ENCODE assay signal across 28 cellular contexts in the genomic region with DNA sequence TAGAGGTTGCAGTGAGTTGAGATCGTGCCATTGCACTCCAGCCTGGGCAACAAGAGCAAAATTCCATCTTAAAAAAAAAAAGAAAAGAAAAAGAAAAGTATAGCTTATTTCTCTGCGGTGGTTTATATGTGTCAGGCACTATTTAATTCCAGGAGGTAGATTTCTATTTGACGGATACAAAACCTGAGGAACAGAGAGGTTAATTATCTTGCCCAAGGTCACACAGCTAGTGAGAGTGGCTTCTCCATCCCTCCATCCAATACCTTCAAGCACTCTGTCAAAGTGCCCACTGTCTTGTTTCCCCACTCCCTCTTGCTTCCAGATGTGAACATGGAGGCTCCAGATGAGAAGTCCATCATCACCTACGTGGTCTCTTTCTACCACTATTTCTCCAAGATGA. TPM values are rescaled to one million over a fixed set of nuclear protein-coding genes. Genes with fewer than 3 reads are reported as not detected.
"Had no signal": no experiment of that assay in that cellular context is flagged by ENCODE, and none has a peak within 500 bp of the region (broad histone marks: within the 10 kb centered on the region; RNA-seq: fewer than 3 reads in every experiment).

No MANE protein-coding gene starts in this region.

- H3K4me3 ChIP-seq: pancreas, prostate gland, right lobe of liver, sigmoid colon, stomach, thoracic aorta, thyroid gland, tibial nerve, upper lobe of left lung, vagina had no signal

- H3K4me1 Mint-ChIP-seq: nephron progenitor cell had no signal

- H3K27me3 ChIP-seq: pancreas, right lobe of liver, sigmoid colon, stomach, thyroid gland, tibial nerve, upper lobe of left lung, vagina had no signal

- H3K27ac ChIP-seq: neutrophil, pancreas, prostate gland, right lobe of liver, sigmoid colon, stomach, thoracic aorta, thyroid gland, tibial nerve, upper lobe of left lung, vagina had no signal

- H3K9me3 Mint-ChIP-seq: naive thymus-derived CD8-positive, alpha-beta T cell; natural killer cell treated with Interleukin-12 subunit alpha and Interleukin-12 subunit beta and Interleukin-15 and Interleukin-18, amount 100 ng/mL, for 72 hours; nephron progenitor cell; stimulated activated effector memory CD8-positive, alpha-beta T cell treated with anti-CD3 and anti-CD28 coated beads, Interleukin-12 subunit alpha, Interleukin-12 subunit beta, amount 100 ng/mL, for 72 hours; stimulated activated naive B cell treated with anti-CD40 and anti-IgM and Interleukin-4, amounts not matched to agents 10 μg/mL and 1 μg/mL and 100 μg/mL, for 72 hours; stimulated activated naive CD8-positive, alpha-beta T cell treated with anti-CD3 and anti-CD28 coated beads, Interleukin-15, Interleukin-2, amounts not matched to agents 100 ng/mL and 50 ng/mL, for 24 hours had no signal

- H3K4me3 Mint-ChIP-seq: naive thymus-derived CD8-positive, alpha-beta T cell; natural killer cell treated with Interleukin-12 subunit alpha and Interleukin-12 subunit beta and Interleukin-15 and Interleukin-18, amount 100 ng/mL, for 72 hours; nephron progenitor cell; neural crest cell; stimulated activated effector memory CD8-positive, alpha-beta T cell treated with anti-CD3 and anti-CD28 coated beads, Interleukin-12 subunit alpha, Interleukin-12 subunit beta, amount 100 ng/mL, for 72 hours; stimulated activated naive B cell treated with anti-CD40 and anti-IgM and Interleukin-4, amounts not matched to agents 10 μg/mL and 1 μg/mL and 100 μg/mL, for 72 hours; stimulated activated naive CD8-positive, alpha-beta T cell treated with anti-CD3 and anti-CD28 coated beads, Interleukin-15, Interleukin-2, amounts not matched to agents 100 ng/mL and 50 ng/mL, for 24 hours had no signal

- H3K9me3 ChIP-seq: neutrophil, pancreas, prostate gland, right lobe of liver, sigmoid colon, stomach, thoracic aorta, thyroid gland, tibial nerve, upper lobe of left lung, vagina had no signal

- H3K4me1 ChIP-seq: pancreas, prostate gland, right lobe of liver, sigmoid colon, stomach, tibial nerve, upper lobe of left lung, vagina had no signal

- FAIRE-seq: pancreas, small intestine, urothelium cell line had no signal

- H3K36me3 ChIP-seq: neutrophil, pancreas, prostate gland, right lobe of liver, sigmoid colon, thoracic aorta, thyroid gland, upper lobe of left lung, vagina had no signal

- ATAC-seq: naive thymus-derived CD8-positive, alpha-beta T cell; natural killer cell treated with Interleukin-12 subunit alpha and Interleukin-12 subunit beta and Interleukin-15 and Interleukin-18, amount 100 ng/mL, for 72 hours; pancreas; right cardiac atrium; right lobe of liver; stimulated activated effector memory CD8-positive, alpha-beta T cell treated with anti-CD3 and anti-CD28 coated beads, Interleukin-12 subunit alpha, Interleukin-12 subunit beta, amount 100 ng/mL, for 72 hours; stimulated activated naive B cell treated with anti-CD40 and anti-IgM and Interleukin-4, amounts not matched to agents 10 μg/mL and 1 μg/mL and 100 μg/mL, for 72 hours had no signal

- H3K36me3 Mint-ChIP-seq: natural killer cell treated with Interleukin-12 subunit alpha and Interleukin-12 subunit beta and Interleukin-15 and Interleukin-18, amount 100 ng/mL, for 72 hours; stimulated activated effector memory CD8-positive, alpha-beta T cell treated with anti-CD3 and anti-CD28 coated beads, Interleukin-12 subunit alpha, Interleukin-12 subunit beta, amount 100 ng/mL, for 72 hours; stimulated activated naive B cell treated with anti-CD40 and anti-IgM and Interleukin-4, amounts not matched to agents 10 μg/mL and 1 μg/mL and 100 μg/mL, for 72 hours had no signal

- DNase-seq: naive thymus-derived CD8-positive, alpha-beta T cell; nephron progenitor cell; nucleus accumbens; pancreas; right cardiac atrium; right lobe of liver; sigmoid colon; small intestine; stimulated activated CD4-positive, alpha-beta T cell treated with anti-CD3 and anti-CD28 coated beads, Interleukin-15, amount 100 ng/mL, for 24 hours; stimulated activated CD4-positive, alpha-beta T cell treated with anti-CD3 and anti-CD28 coated beads, Interleukin-2, amount 100 ng/mL, for 24 hours; stimulated activated CD4-positive, alpha-beta T cell treated with anti-CD3 and anti-CD28 coated beads, Interleukin-2, amount 100 ng/mL, for 48 hours; stimulated activated CD4-positive, alpha-beta T cell treated with anti-CD3 and anti-CD28 coated beads, Interleukin-4, amount 100 ng/mL, for 24 hours; stimulated activated naive B cell treated with anti-CD40 and anti-IgM and Interleukin-4, amounts not matched to agents 10 μg/mL and 1 μg/mL and 100 μg/mL, for 72 hours; stimulated activated naive CD4-positive, alpha-beta T cell treated with Interleukin-2 at 50 U/mL for 16 hours; stomach; trophoblast cell; upper lobe of left lung had no signal

- H3K27ac Mint-ChIP-seq: natural killer cell treated with Interleukin-12 subunit alpha and Interleukin-12 subunit beta and Interleukin-15 and Interleukin-18, amount 100 ng/mL, for 72 hours; nephron progenitor cell; stimulated activated effector memory CD8-positive, alpha-beta T cell treated with anti-CD3 and anti-CD28 coated beads, Interleukin-12 subunit alpha, Interleukin-12 subunit beta, amount 100 ng/mL, for 72 hours; stimulated activated naive B cell treated with anti-CD40 and anti-IgM and Interleukin-4, amounts not matched to agents 10 μg/mL and 1 μg/mL and 100 μg/mL, for 72 hours; stimulated activated naive CD8-positive, alpha-beta T cell treated with anti-CD3 and anti-CD28 coated beads, Interleukin-15, Interleukin-2, amounts not matched to agents 100 ng/mL and 50 ng/mL, for 24 hours had no signal

RNA-seq across cellular contexts. Expression of gene SPTBN4, which starts 34.8 kb away (rescaled TPM):
- total RNA-seq: natural killer cell treated with Interleukin-12 subunit alpha and Interleukin-12 subunit beta and Interleukin-15 and Interleukin-18, amount 100 ng/mL, for 72 hours had no signal
